ENCODE assay signal across 23 cellular contexts in the genomic region with DNA sequence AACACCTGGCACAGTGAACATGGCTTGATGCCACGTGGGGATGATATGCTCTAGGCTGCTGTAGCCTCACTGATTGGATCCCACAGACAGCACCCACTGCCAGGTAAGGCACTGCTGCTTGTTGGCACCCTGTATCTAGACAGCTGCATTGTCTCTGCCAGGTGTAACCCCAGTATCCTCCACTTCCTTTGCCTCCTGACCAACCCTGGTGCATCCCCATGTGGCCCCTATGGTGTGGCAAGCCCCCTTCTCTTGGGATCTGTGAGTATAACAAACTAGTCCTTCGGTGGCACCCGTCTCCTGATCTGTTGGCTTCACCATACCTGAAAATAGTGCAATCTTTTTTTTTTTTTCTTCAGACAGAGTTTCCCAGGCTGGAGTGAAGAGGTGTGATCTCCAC. TPM values are rescaled to one million over a fixed set of nuclear protein-coding genes. Genes with fewer than 3 reads are reported as not detected.
DNase-seq lines count a peak whose midpoint lies in the region; ATAC-seq, FAIRE-seq and TF ChIP-seq lines count a peak whose summit lies in the region.
"Had no signal": no experiment of that assay in that cellular context is flagged by ENCODE, and none has a peak within 500 bp of the region (broad histone marks: within the 10 kb centered on the region; RNA-seq: fewer than 3 reads in every experiment).

No MANE protein-coding gene starts in this region.

- no peaks in the 10 kb centered on the region for H3K36me3 ChIP-seq in SK-N-SH (replicated peaks in 1 of 2; ENCODE audit: control insufficient read depth in 1 of 2, insufficient read depth in 2 of 2, low read length in 1 of 2)
- H3K36me3 ChIP-seq in IMR-90 (ENCODE audit: control insufficient read depth, insufficient read depth, low read length) = no peaks in the 10 kb centered on the region
- H3K36me3 ChIP-seq in kidney (ENCODE audit: control insufficient read depth in 1 of 2, insufficient read depth in 2 of 2, low read length in 2 of 2) = no peaks in the 10 kb centered on the region
- H3K36me3 ChIP-seq in small intestine (ENCODE audit: control insufficient read depth in 2 of 2, insufficient read depth in 2 of 2, low read length in 2 of 2) = no peaks in the 10 kb centered on the region
- H3K36me3 ChIP-seq: HAP-1 had no signal

- BruUV-seq in IMR-90 (replicated peaks; lab: Mats Ljungman, UMichigan) = no TSS peak

- H3K18ac ChIP-seq in IMR-90 (ENCODE audit: low read depth, low read length) = no peak overlapping the region

- no peak for TF ChIP-seq EP300 in SK-N-SH (IDR thresholded peaks at IDR 0.05; ENCODE audit: borderline replicate concordance in 1 of 2, low read depth in 1 of 2, low read length in 1 of 2)

- H4K91ac ChIP-seq in IMR-90 (ENCODE audit: insufficient read depth, low read depth, low read length) = no peak overlapping the region

- H2BK20ac ChIP-seq in IMR-90 (ENCODE audit: low read depth, low read length) = no peak overlapping the region

- TF ChIP-seq RAD21 in SK-N-SH (IDR thresholded peaks at IDR 0.05; ENCODE audit: low read length) = no peak
- no peak for TF ChIP-seq RAD21 in IMR-90 (IDR thresholded peaks at IDR 0.05; ENCODE audit: low read length)

- H3K23ac ChIP-seq in IMR-90 (ENCODE audit: low read depth, low read length) = no peak overlapping the region

- H3K4ac ChIP-seq in IMR-90 (ENCODE audit: low read depth, low read length) = no peak overlapping the region

- no peaks in the 10 kb centered on the region for H3K79me1 ChIP-seq in IMR-90 (ENCODE audit: low read depth in 1 of 2, low read length in 2 of 2)

- H3K9me2 ChIP-seq in SK-N-SH = no peaks in the 10 kb centered on the region

- H2AK9ac ChIP-seq in IMR-90 (replicated peaks; ENCODE audit: low read depth, low read length, poor library complexity) = no peak overlapping the region

- no peak overlapping the region for H4K5ac ChIP-seq in IMR-90 (ENCODE audit: low read depth, low read length)

- TF ChIP-seq CTCF in SK-N-SH (IDR thresholded peaks at IDR 0.05) (no peak), IMR-90 (conservative IDR thresholded peaks at IDR 0.05; ENCODE audit: low read depth, low read length) (no peak), kidney (IDR thresholded peaks at IDR 0.05; ENCODE audit: borderline replicate concordance, extremely low read depth, insufficient read depth) (no peak)

- H3F3A ChIP-seq in SK-N-SH (replicated peaks; ENCODE audit: insufficient read depth) = no peaks in the 10 kb centered on the region

- intact Hi-C loops in IMR-90 (cut with micrococcal nuclease) = no loop called here
- intact Hi-C loops in kidney (cut with DNase I) = no loop called here

- in situ Hi-C loops in IMR-90 (cut with MboI; ENCODE audit: low sequenced_read_pairs) = no loop called here

- no peak overlapping the region for H3K14ac ChIP-seq in IMR-90 (replicated peaks; ENCODE audit: low read depth, low read length)

- H3K9me3 ChIP-seq in SK-N-SH = no peaks in the 10 kb centered on the region
- H3K9me3 ChIP-seq in IMR-90 (ENCODE audit: control insufficient read depth, insufficient read depth, low read length) = no peaks in the 10 kb centered on the region
- H3K9me3 ChIP-seq in kidney (ENCODE audit: control insufficient read depth in 1 of 2, low read length in 2 of 2) = no peaks in the 10 kb centered on the region
- H3K9me3 ChIP-seq in small intestine (ENCODE audit: control insufficient read depth, low read depth) = no peaks in the 10 kb centered on the region
- H3K9me3 ChIP-seq: A549, HAP-1 had no signal

- H3K4me3 ChIP-seq in SK-N-SH (ENCODE audit: low read depth in 2 of 2, low read length in 1 of 2) = no peak overlapping the region
- no peak overlapping the region for H3K4me3 ChIP-seq in IMR-90 (ENCODE audit: insufficient read depth, low read depth, low read length)
- H3K4me3 ChIP-seq in kidney (ENCODE audit: low read length in 2 of 2) = no peak overlapping the region
- no peak overlapping the region for H3K4me3 ChIP-seq in small intestine (ENCODE audit: low read depth in 1 of 2, low read length in 2 of 2)
- H3K4me3 ChIP-seq: A549, HAP-1 had no signal

- H2BK15ac ChIP-seq in IMR-90 (ENCODE audit: low read depth, low read length) = no peak overlapping the region

- no peaks in the 10 kb centered on the region for H3K79me2 ChIP-seq in SK-N-SH (ENCODE audit: insufficient read depth)

- H3K4me2 ChIP-seq in SK-N-SH (no peak overlapping the region), IMR-90 (ENCODE audit: low read depth, low read length) (no peak overlapping the region)
- H3K4me2 ChIP-seq: A549, KMS-11 had no signal

- H4K20me1 ChIP-seq in SK-N-SH (ENCODE audit: insufficient read depth) (no peaks in the 10 kb centered on the region), IMR-90 (ENCODE audit: insufficient read depth, low read length) (no peaks in the 10 kb centered on the region)

- no peak overlapping the region for H2BK5ac ChIP-seq in IMR-90 (ENCODE audit: low read depth, low read length, poor library complexity, severe bottlenecking)

- no peak overlapping the region for H2BK120ac ChIP-seq in IMR-90 (ENCODE audit: low read depth, low read length)

- no peaks in the 10 kb centered on the region for H3K27me3 ChIP-seq in SK-N-SH (ENCODE audit: insufficient read depth)
- peaks cover 11% of the 10 kb centered on the region; the same call in 1 of the 2 replicates for H3K27me3 ChIP-seq in IMR-90 (ENCODE audit: control insufficient read depth, insufficient read depth, low read length)
- peaks cover 0 to 2% of the 10 kb centered on the region in 2 donors for H3K27me3 ChIP-seq in small intestine (ENCODE audit: control insufficient read depth in 2 of 2, insufficient read depth in 2 of 2, low read length in 2 of 2)

- no peak for TF ChIP-seq POLR2A in IMR-90 (IDR thresholded peaks at IDR 0.05; ENCODE audit: low read depth, low read length)

- no peak for FAIRE-seq in kidney (lab: Jason Lieb, UNC)
- FAIRE-seq in small intestine (lab: Jason Lieb, UNC) = no peak
- FAIRE-seq: A549, RCC 7860 had no signal

- H4K8ac ChIP-seq in IMR-90 (ENCODE audit: low read depth in 2 of 2, low read length in 2 of 2) = no peak overlapping the region

- no peak overlapping the region for H2AFZ ChIP-seq in SK-N-SH (ENCODE audit: low read depth)
- peak overlapping the region; percentile 32 for H2AFZ ChIP-seq in IMR-90 (replicated peaks; ENCODE audit: low read length, poor library complexity)

- DNase-seq in SK-N-SH = peak; percentile 2
- DNase-seq in IMR-90 = no peak
- peak; percentile 13 for DNase-seq in kidney
- peak; percentile 29 for DNase-seq in ureter (ENCODE audit: low spot score)
- no peak for DNase-seq in small intestine
- DNase-seq in substantia nigra (lab: John Stamatoyannopoulos, UW) = no peak
- DNase-seq: Calu3; CD8-positive, alpha-beta T cell; DMS79; NCI-H1417; NCI-H187; NCI-H446 treated with DMSO at 0.1 percent for 48 hours; NCI-H69; NK-92 treated with Interleukin-12 subunit alpha and Interleukin-12 subunit beta, amount 100 ng/mL, for 24 hours had no signal

- POLR2A ChIA-PET in SK-N-SH (lab: Yijun Ruan, JAX) = no interaction called here
- POLR2A ChIA-PET in IMR-90 (lab: Charles Lee; ENCODE audit: unreplicated experiment) = no interaction called here

- H3K27ac ChIP-seq in SK-N-SH (ENCODE audit: low read depth in 2 of 2, low read length in 1 of 2) = peak overlapping the region in 1 of 2 experiments; percentile 76; a peak in 2 of 4 replicates
- no peak overlapping the region for H3K27ac ChIP-seq in IMR-90 (ENCODE audit: insufficient read depth, low read length)
- no peak overlapping the region for H3K27ac ChIP-seq in kidney (ENCODE audit: low read depth in 2 of 2, low read length in 2 of 2)
- no peak overlapping the region for H3K27ac ChIP-seq in small intestine (ENCODE audit: low read depth in 1 of 2, low read length in 1 of 2)
- H3K27ac ChIP-seq in substantia nigra (ENCODE audit: low read depth, low read length, poor library complexity, severe bottlenecking) = no peak overlapping the region
- H3K27ac ChIP-seq: A549, KMS-11 had no signal

- H3K9me1 ChIP-seq in IMR-90 (ENCODE audit: insufficient read depth, low read length) = no peaks in the 10 kb centered on the region

- WGBS in SK-N-SH (ENCODE audit: low lambda C conversion rate) = 19% methylated on average over 3 of the region's 3 CpGs
- no CpG with 5 or more reads among the region's 3 CpGs for WGBS in IMR-90 (ENCODE audit: extremely low coverage in 2 of 2, insufficient read length in 1 of 2), 2 experiments
- 58 to 79% (median 62%) methylated on average over 3 of the region's 3 CpGs for WGBS in small intestine, 3 donors

- H3K9ac ChIP-seq in SK-N-SH (no peak overlapping the region), IMR-90 (ENCODE audit: low read depth, low read length) (no peak overlapping the region), kidney (ENCODE audit: low read length in 2 of 2) (no peak overlapping the region)
- H3K9ac ChIP-seq: KMS-11 had no signal

- H3K56ac ChIP-seq in IMR-90 (ENCODE audit: extremely low read depth, insufficient read depth, low read length) = no peak overlapping the region

- CTCF ChIA-PET in SK-N-SH (lab: Yijun Ruan, JAX) (no interaction called here), IMR-90 (lab: Yijun Ruan, JAX) (no interaction called here)

- H3K4me1 ChIP-seq in SK-N-SH (ENCODE audit: control insufficient read depth in 1 of 2, insufficient read depth in 2 of 2, low read depth in 1 of 2, low read length in 1 of 2) (peaks cover 0 to 29% of the 10 kb centered on the region in 2 experiments; a peak in 2 of 4 replicates), IMR-90 (ENCODE audit: control insufficient read depth, insufficient read depth, low read length) (no peaks in the 10 kb centered on the region), kidney (ENCODE audit: control insufficient read depth in 1 of 2, insufficient read depth in 1 of 2, low read depth in 1 of 2, low read length in 2 of 2) (peaks cover 0 to 3% of the 10 kb centered on the region in 2 donors), small intestine (ENCODE audit: control insufficient read depth in 2 of 2, insufficient read depth in 1 of 2, low read depth in 1 of 2, low read length in 1 of 2) (no peaks in the 10 kb centered on the region)
- H3K4me1 ChIP-seq: A549, HAP-1 had no signal

- H2AK5ac ChIP-seq in IMR-90 (ENCODE audit: low read depth, low read length) = no peak overlapping the region

- dilution Hi-C loops in IMR-90 (cut with HindIII; ENCODE audit: low sequenced_read_pairs, unreplicated experiment) = no loop called here

- ATAC-seq in SK-N-SH treated with all-trans-retinoic acid at 6 μM for 48 hours (no peak), IMR-90 (ENCODE audit: low read depth) (no peak)
- ATAC-seq: A549; CD8-positive, alpha-beta T cell; Right ventricle myocardium inferior had no signal

TF ChIP-seq in IMR-90, 13 proteins besides CTCF, POLR2A, EP300 and RAD21 (continues in another document):
- no peak for TF ChIP-seq SMC3 (IDR thresholded peaks at IDR 0.05; ENCODE audit: low read depth, low read length)
- TF ChIP-seq RFX5 (IDR thresholded peaks at IDR 0.05; ENCODE audit: low read depth, low read length) = no peak

RNA-seq across cellular contexts. Expression of a gene that starts 11.1 kb away (rescaled TPM):
- polyA plus RNA-seq in SK-N-SH (2012; rRNA removed) (not detected in 2 replicates), IMR-90 (2012; rRNA removed) (not detected in 2 replicates), kidney (ENCODE audit: insufficient read depth, low read depth, low replicate concordance) (2.1 TPM), small intestine (not detected)
- polyA plus RNA-seq in SK-N-SH (2012; cell fraction: cytosol; rRNA removed) = not detected in 2 replicates
- polyA plus RNA-seq in SK-N-SH (2012; cell fraction: nucleus; rRNA removed) = not detected in 2 replicates
- total RNA-seq in IMR-90 (2012; rRNA removed) (not detected in 2 replicates), kidney (not detected), ureter (not detected)
- not detected in 2 replicates for polyA plus RNA-seq in IMR-90 (2012; cell fraction: cytosol; rRNA removed)
- polyA plus RNA-seq in IMR-90 (2012; cell fraction: nucleus; rRNA removed; ENCODE audit: low replicate concordance) = not detected in 2 replicates
- total RNA-seq: Calu3; CD8-positive, alpha-beta T cell; HT-29; M059J; Right ventricle myocardium inferior had no signal
- polyA plus RNA-seq: A549, BJ had no signal

Comparison
In these comparisons a context has a peak if more than half of its experiments do, and no peak if none do; other contexts are left out.
1. DNase-seq: peak in SK-N-SH (single experiment), kidney (single experiment) and ureter (single experiment); none in IMR-90 (single experiment), small intestine (single experiment) and substantia nigra (0 of 49).